Comparison of ENCODE assay signal across 9 cellular contexts in the genomic region with DNA sequence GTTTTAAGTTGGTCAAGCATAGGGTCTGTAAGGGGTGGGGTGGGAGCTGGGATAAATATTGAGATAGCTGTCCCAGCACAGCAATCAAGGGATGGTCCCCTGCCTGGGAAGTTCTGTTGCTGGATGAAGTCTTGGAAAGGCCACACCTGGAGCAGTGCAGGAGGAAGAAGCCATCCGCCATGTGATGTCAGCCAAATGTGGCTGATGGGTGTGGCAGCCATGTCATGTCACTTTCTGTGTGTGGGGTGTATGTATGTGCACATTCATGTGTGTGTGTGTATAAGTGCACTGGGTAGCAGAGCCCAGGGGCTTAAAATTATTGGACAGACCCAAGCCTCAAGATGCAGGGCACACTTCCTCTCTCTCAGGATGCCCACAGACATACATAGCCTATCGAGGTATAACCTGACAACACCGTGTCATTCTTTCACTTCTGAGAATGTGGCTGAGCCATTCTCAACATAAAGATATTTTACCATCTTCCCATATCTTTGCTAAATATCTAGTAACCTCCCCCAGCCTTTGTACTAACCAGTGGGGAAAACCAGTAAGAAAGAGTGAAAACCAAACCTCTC.
A peak's percentile ranks its signal among the peaks of the same experiment; 100 is the strongest.
DNase-seq lines count a peak whose midpoint lies in the region; ATAC-seq and FAIRE-seq lines count a peak whose summit lies in the region.
"Had no signal": no experiment of that assay in that cellular context is flagged by ENCODE, and none has a peak within 500 bp of the region (broad histone marks: within the 10 kb centered on the region; RNA-seq: fewer than 3 reads in every experiment).

No MANE protein-coding gene starts in this region.

- no peaks in the 10 kb centered on the region for H3K27me3 Mint-ChIP-seq in activated naive CD8-positive, alpha-beta T cell

- H3K4me1 Mint-ChIP-seq in activated naive CD8-positive, alpha-beta T cell (ENCODE audit: low read depth): peaks cover 59% of the 10 kb centered on the region

- no peak for FAIRE-seq in urothelium cell line (lab: Jason Lieb, UNC)

- peaks cover 39% of the 10 kb centered on the region for H3K36me3 Mint-ChIP-seq in activated naive CD8-positive, alpha-beta T cell
- H3K36me3 Mint-ChIP-seq: WTC11 had no signal

- peak overlapping the region; percentile 70 for H3K4me3 Mint-ChIP-seq in activated naive CD8-positive, alpha-beta T cell
- H3K4me3 Mint-ChIP-seq: WTC11 had no signal

- no peaks in the 10 kb centered on the region for H3K9me3 Mint-ChIP-seq in activated naive CD8-positive, alpha-beta T cell (ENCODE audit: low read depth)

- peak; percentile 34 for DNase-seq in stimulated activated CD4-positive, alpha-beta T cell treated with anti-CD3 and anti-CD28 coated beads, Interleukin-15, amount 100 ng/mL, for 24 hours
- DNase-seq in stimulated activated CD4-positive, alpha-beta T cell treated with anti-CD3 and anti-CD28 coated beads, Interleukin-4, amount 100 ng/mL, for 1 hour: no peak
- DNase-seq in urothelium cell line (ENCODE audit: low spot score) (no peak), NCI-H1105 (lab: John Stamatoyannopoulos, UW) (no peak), NCI-H1930 (lab: John Stamatoyannopoulos, UW) (no peak)
- no peak for DNase-seq in stimulated activated CD4-positive, alpha-beta T cell treated with anti-CD3 and anti-CD28 coated beads, Interleukin-12 subunit alpha, Interleukin-12 subunit beta, amount 100 ng/mL, for 4 hours

- peak; percentile 46 for ATAC-seq in HG03064 (IDR thresholded peaks at IDR 0.05; ENCODE audit: low read depth, unreplicated experiment)
- ATAC-seq: WTC11 had no signal

- H3K27ac Mint-ChIP-seq in activated naive CD8-positive, alpha-beta T cell: peak overlapping the region; percentile 80
- H3K27ac Mint-ChIP-seq: WTC11 had no signal
